14 cellular contexts compared by ENCODE assay signal in the genomic region with DNA sequence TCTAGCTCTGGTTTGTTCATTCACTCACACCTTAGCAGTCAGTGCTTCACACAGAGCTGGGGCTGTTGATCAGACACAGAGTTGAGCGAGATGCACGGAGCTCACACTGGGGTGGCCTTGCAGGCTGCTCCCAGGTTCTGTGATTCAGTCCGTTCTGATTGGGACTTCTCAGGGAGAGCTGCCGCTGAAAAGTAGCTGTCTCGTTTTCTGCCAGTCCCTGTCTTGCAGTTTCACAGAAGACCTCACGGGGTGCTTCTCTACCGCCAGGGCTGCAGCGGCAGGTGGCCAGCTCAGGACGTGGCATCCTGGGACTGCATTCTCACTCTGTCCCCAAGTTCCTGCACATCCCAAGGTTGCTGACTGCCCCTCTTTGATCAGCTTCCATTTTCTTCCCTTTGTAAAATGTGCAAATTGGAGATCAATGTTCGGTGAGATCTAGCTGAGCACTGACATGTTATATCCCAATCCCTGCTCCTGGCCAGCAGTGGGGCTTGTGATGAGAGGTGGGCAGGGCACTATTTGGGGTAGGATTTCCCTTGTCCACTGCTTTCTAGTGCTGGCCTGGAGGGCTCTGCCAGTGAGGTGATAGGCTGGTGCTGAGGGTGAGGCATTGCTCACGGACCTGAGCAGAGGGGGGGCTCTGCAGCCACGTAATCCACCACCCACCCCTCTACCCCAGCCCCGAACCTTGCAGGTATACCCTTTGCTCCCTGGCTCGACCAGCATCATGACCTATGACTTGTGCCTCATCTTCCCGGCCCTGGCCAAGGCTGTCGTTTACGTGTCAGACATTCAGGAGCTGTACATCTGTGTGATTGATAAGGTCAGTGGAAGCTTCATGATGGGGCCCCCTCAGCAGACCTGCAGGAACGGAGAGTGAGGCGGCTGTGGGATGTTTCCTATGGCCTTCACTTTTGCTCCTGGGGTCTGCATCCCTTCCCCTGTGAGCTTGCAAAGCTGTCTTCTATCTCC. TPM values are rescaled to one million over a fixed set of nuclear protein-coding genes. Genes with fewer than 3 reads are reported as not detected.
A peak's percentile ranks its signal among the peaks of the same experiment; 100 is the strongest.
DNase-seq lines count a peak whose midpoint lies in the region; ATAC-seq, FAIRE-seq and TF ChIP-seq lines count a peak whose summit lies in the region.
"Had no signal": no experiment of that assay in that cellular context is flagged by ENCODE, and none has a peak within 500 bp of the region (broad histone marks: within the 10 kb centered on the region; RNA-seq: fewer than 3 reads in every experiment).

No MANE protein-coding gene starts in this region.

- 25% methylated on average over 17 of the region's 19 CpGs for WGBS in A549 (ENCODE audit: missing lambda C conversion rate)
- 53% methylated on average over 14 of the region's 19 CpGs for WGBS in SK-N-SH (ENCODE audit: low lambda C conversion rate)
- 56 to 60% methylated on average over 15 to 19 of the region's 19 CpGs for WGBS in testis, 2 donors

- peaks cover 10% of the 10 kb centered on the region; the same call in 2 of the 3 replicates for H3K9me3 ChIP-seq in A549
- H3K9me3 ChIP-seq in SK-N-SH, result no peaks in the 10 kb centered on the region
- no peaks in the 10 kb centered on the region for H3K9me3 ChIP-seq in testis
- H3K9me3 ChIP-seq: SJSA1 had no signal

- H2AFZ ChIP-seq in SK-N-SH (ENCODE audit: low read depth), result no peak overlapping the region

- no peaks in the 10 kb centered on the region for H4K20me1 ChIP-seq in SK-N-SH (ENCODE audit: insufficient read depth)

- peaks cover 10% of the 10 kb centered on the region for H3K27me3 Mint-ChIP-seq in glutamatergic neuron (ENCODE audit: unreplicated experiment)

- H3K4me1 Mint-ChIP-seq in glutamatergic neuron (ENCODE audit: low read depth, unreplicated experiment), result no peaks in the 10 kb centered on the region

- H3F3A ChIP-seq in SK-N-SH (replicated peaks; ENCODE audit: insufficient read depth), result no peaks in the 10 kb centered on the region

- TF ChIP-seq POLR2A in A549 (IDR thresholded peaks at IDR 0.05; ENCODE audit: low read length), result no peak
- no peak for TF ChIP-seq POLR2A in testis (IDR thresholded peaks at IDR 0.05)

- H3K27ac Mint-ChIP-seq in glutamatergic neuron (ENCODE audit: unreplicated experiment), result no peak overlapping the region
- H3K27ac Mint-ChIP-seq: brain had no signal

- H3K4me2 ChIP-seq in A549, result peak overlapping the region; percentile 32; the same call in 2 of the 3 replicates
- H3K4me2 ChIP-seq in SK-N-SH, result no peak overlapping the region

- peaks cover 17% of the 10 kb centered on the region for H3K36me3 Mint-ChIP-seq in glutamatergic neuron (ENCODE audit: unreplicated experiment)
- H3K36me3 Mint-ChIP-seq: brain; CD8-positive, alpha-beta memory T cell had no signal

- no peak overlapping the region for H3K4me3 ChIP-seq in A549
- H3K4me3 ChIP-seq in H7 (ENCODE audit: insufficient read depth, low read depth, low read length), result no peak overlapping the region
- no peak overlapping the region for H3K4me3 ChIP-seq in SK-N-SH (ENCODE audit: low read depth in 2 of 2, low read length in 1 of 2)
- no peak overlapping the region for H3K4me3 ChIP-seq in testis
- H3K4me3 ChIP-seq: SJSA1 had no signal

- FAIRE-seq in A549 (lab: Jason Lieb, UNC), result no peak
- FAIRE-seq: GM18507 had no signal

- no peaks in the 10 kb centered on the region for H3K36me3 ChIP-seq in H7 (replicated peaks; ENCODE audit: control insufficient read depth, insufficient read depth, low read length)
- no peaks in the 10 kb centered on the region for H3K36me3 ChIP-seq in SK-N-SH (replicated peaks in 1 of 2; ENCODE audit: control insufficient read depth in 1 of 2, insufficient read depth in 2 of 2, low read length in 1 of 2)
- no peaks in the 10 kb centered on the region for H3K36me3 ChIP-seq in testis (ENCODE audit: low read depth, missing control alignments)
- H3K36me3 ChIP-seq: SJSA1 had no signal

- TF ChIP-seq RAD21 in A549 (conservative IDR thresholded peaks at IDR 0.05 in 1 of 2, IDR thresholded peaks at IDR 0.05 in 1 of 2) (no peak), SK-N-SH (IDR thresholded peaks at IDR 0.05; ENCODE audit: low read length) (no peak; the same call in 1 of the 2 replicates)

- H3K27me3 ChIP-seq in H7 (ENCODE audit: control insufficient read depth, insufficient read depth, low read length) (peaks cover 2% of the 10 kb centered on the region; the same call in 1 of the 2 replicates), SK-N-SH (ENCODE audit: insufficient read depth) (peaks cover 7% of the 10 kb centered on the region; the same call in 1 of the 2 replicates), testis (no peaks in the 10 kb centered on the region)

- no peak for TF ChIP-seq CTCF in A549 (IDR thresholded peaks at IDR 0.05)
- TF ChIP-seq CTCF in SK-N-SH (IDR thresholded peaks at IDR 0.05), result peak; percentile 18; the same call in 1 of the 2 replicates
- peak; percentile 13 for TF ChIP-seq CTCF in glutamatergic neuron (IDR thresholded peaks at IDR 0.05; ENCODE audit: partially characterized antibody, unreplicated experiment)
- TF ChIP-seq CTCF in testis (IDR thresholded peaks at IDR 0.05), result peak in 1 of 3 experiments; percentile 24

- intact Hi-C loops in testis (cut with DNase I; ENCODE audit: low total_unique reads), result no loop called here

- H3K9ac ChIP-seq in SK-N-SH, result no peak overlapping the region

- H3K4me1 ChIP-seq in A549 (no peaks in the 10 kb centered on the region), SK-N-SH (ENCODE audit: control insufficient read depth in 1 of 2, insufficient read depth in 2 of 2, low read depth in 1 of 2, low read length in 1 of 2) (peaks cover 0 to 6% of the 10 kb centered on the region in 2 experiments; a peak in 1 of 4 replicates), testis (no peaks in the 10 kb centered on the region)

- DNase-seq in A549 (ENCODE audit: low read depth in 1 of 2, low spot score in 1 of 2), result peak; percentile 23 to 44
- peak; percentile 75 for DNase-seq in H7
- peak; percentile 64 for DNase-seq in SK-N-SH
- no peak for DNase-seq in glutamatergic neuron
- no peak for DNase-seq in NCI-H2029 treated with DMSO at 0.1 percent for 48 hours (lab: John Stamatoyannopoulos, UW)
- no peak for DNase-seq in NOMO-1 treated with dmso at 0.1 percent for 144 hours (lab: John Stamatoyannopoulos, UW; ENCODE audit: unreplicated experiment)
- no peak for DNase-seq in NK-92 (lab: John Stamatoyannopoulos, UW; ENCODE audit: unreplicated experiment)
- DNase-seq in testis, result no peak
- DNase-seq: CD8-positive, alpha-beta memory T cell; NCI-H187 treated with DMSO at 0.1 percent for 48 hours; substantia nigra had no signal

- H3K27ac ChIP-seq in A549 (no peak overlapping the region), SK-N-SH (ENCODE audit: low read depth in 2 of 2, low read length in 1 of 2) (no peak overlapping the region), testis (no peak overlapping the region)
- H3K27ac ChIP-seq: SJSA1 had no signal

- POLR2A ChIA-PET in A549 (lab: Yijun Ruan, JAX) (no interaction called here), SK-N-SH (lab: Yijun Ruan, JAX) (interaction anchor here (1.0 kb wide), 1 partner anchor 19 kb away, joined by 3 read pairs; no protein-coding TSS in a partner anchor)

- H3K4me3 Mint-ChIP-seq in glutamatergic neuron (ENCODE audit: unreplicated experiment), result no peak overlapping the region
- H3K4me3 Mint-ChIP-seq: brain; CD8-positive, alpha-beta memory T cell had no signal

- TF ChIP-seq EP300 in A549 (IDR thresholded peaks at IDR 0.05) (no peak), SK-N-SH (IDR thresholded peaks at IDR 0.05; ENCODE audit: borderline replicate concordance in 1 of 2, low read depth in 1 of 2, low read length in 1 of 2) (no peak)

- H3K79me2 ChIP-seq in SK-N-SH (ENCODE audit: insufficient read depth), result no peaks in the 10 kb centered on the region

- CTCF ChIA-PET in A549 (lab: Yijun Ruan, JAX) (interaction anchor here (0.6 to 1.6 kb wide), 6 partner anchors 8 to 138 kb away, joined by 3 to 5 read pairs (median 3); no protein-coding TSS in a partner anchor), SK-N-SH (lab: Yijun Ruan, JAX) (interaction anchor here (0.6 to 2.1 kb wide), 18 partner anchors 8 to 795 kb away, joined by 3 to 9 read pairs (median 4); a partner anchor contains a TSS)

- peaks cover 7% of the 10 kb centered on the region for H3K9me3 Mint-ChIP-seq in glutamatergic neuron (ENCODE audit: unreplicated experiment)
- H3K9me3 Mint-ChIP-seq: CD8-positive, alpha-beta memory T cell had no signal

- ATAC-seq in A549, result peak; percentile 74

- H3K9me2 ChIP-seq in SK-N-SH, result no peaks in the 10 kb centered on the region

TF ChIP-seq in A549, 52 proteins besides CTCF, POLR2A, EP300 and RAD21 (continues in another document):
- TF ChIP-seq HOXB5 (CRISPR knock-in tag; IDR thresholded peaks at IDR 0.05), result no peak

TF ChIP-seq in SK-N-SH, 30 proteins besides CTCF, POLR2A, EP300 and RAD21 (continues in another document):
- TF ChIP-seq EZH2phosphoT487 (IDR thresholded peaks at IDR 0.05; ENCODE audit: borderline replicate concordance, low read depth), result no peak
- no peak for TF ChIP-seq GATA2 (CRISPR knock-in tag; IDR thresholded peaks at IDR 0.05)
- TF ChIP-seq SIN3A (IDR thresholded peaks at IDR 0.05; ENCODE audit: borderline replicate concordance, low read depth, low read length), result no peak

RNA-seq across cellular contexts. Expression of a gene that starts 5.3 kb away (rescaled TPM):
- polyA plus RNA-seq in A549 (2011; rRNA removed) (5.8 and 11.8 TPM in 2 replicates), A549 (2017; fragmentation: RNase III; extraction: RNeasy Plus Mini Kit Qiagen cat#74134 plus additional on column Dnase treatment) (4.4 to 5.2 TPM (median 4.6 TPM) in 3 replicates), SK-N-SH (2012; rRNA removed) (4.7 and 5.2 TPM in 2 replicates), testis (ENCODE audit: insufficient read depth, low read depth, low replicate concordance) (67.9 TPM)
- polyA plus RNA-seq in A549 (2012; cell fraction: cytosol; rRNA removed), result 2.5 and 2.8 TPM in 2 replicates
- 2.5 and 7.2 TPM in 2 replicates for polyA plus RNA-seq in A549 (2012; cell fraction: nucleus; rRNA removed)
- polyA minus RNA-seq in A549 (2011; rRNA and poly(A)+ RNA removed), result 8.8 TPM in 2 replicates
- total RNA-seq in H7 (2014; rRNA removed; shearing (Covaris generic)), result 2.0 and 10.6 TPM in 2 replicates
- 4.5 and 4.6 TPM in 2 replicates for polyA plus RNA-seq in SK-N-SH (2012; cell fraction: cytosol; rRNA removed)
- polyA plus RNA-seq in SK-N-SH (2012; cell fraction: nucleus; rRNA removed), result 13.8 and 20.0 TPM in 2 replicates
- total RNA-seq in glutamatergic neuron (ENCODE audit: unreplicated experiment) (1.8 TPM), testis (10 to 100 TPM; 25.7 to 34.3 TPM)

RNA-seq across cellular contexts. Expression of a gene that starts 43.8 kb away (rescaled TPM):
- polyA plus RNA-seq in A549 (2011; rRNA removed), result 13.7 and 15.0 TPM in 2 replicates
- 26.8 and 29.2 TPM in 2 replicates for polyA plus RNA-seq in A549 (2012; cell fraction: cytosol; rRNA removed)
- polyA plus RNA-seq in A549 (2012; cell fraction: nucleus; rRNA removed), result 19.8 and 22.1 TPM in 2 replicates
- 18.1 to 18.9 TPM (median 18.3 TPM) in 3 replicates for polyA plus RNA-seq in A549 (2017; fragmentation: RNase III; extraction: RNeasy Plus Mini Kit Qiagen cat#74134 plus additional on column Dnase treatment)
- 5.8 and 6.6 TPM in 2 replicates for polyA minus RNA-seq in A549 (2011; rRNA and poly(A)+ RNA removed)
- 19.5 and 40.2 TPM in 2 replicates for total RNA-seq in H7 (2014; rRNA removed; shearing (Covaris generic))
- polyA plus RNA-seq in SK-N-SH (2012; rRNA removed), result 42.5 and 45.0 TPM in 2 replicates
- 31.3 and 38.6 TPM in 2 replicates for polyA plus RNA-seq in SK-N-SH (2012; cell fraction: cytosol; rRNA removed)
- 26.1 and 36.6 TPM in 2 replicates for polyA plus RNA-seq in SK-N-SH (2012; cell fraction: nucleus; rRNA removed)
- total RNA-seq in glutamatergic neuron (ENCODE audit: unreplicated experiment), result 17.2 TPM
- total RNA-seq in testis, result 10 to 100 TPM; 47.6 to 49.9 TPM
- polyA plus RNA-seq in testis (ENCODE audit: insufficient read depth, low read depth, low replicate concordance), result 84.6 TPM

Comparison
In these comparisons a context has a peak if more than half of its experiments do, and no peak if none do; other contexts are left out.
1. DNase-seq: peak in A549 (2 of 2), H7 (single experiment) and SK-N-SH (single experiment); none in glutamatergic neuron (single experiment), NCI-H2029 treated with DMSO at 0.1 percent for 48 hours (single experiment), NOMO-1 treated with dmso at 0.1 percent for 144 hours (single experiment), NK-92 (single experiment) and testis (single experiment).